In genomic region chr1:145918992-145919939, GRCh38 we compare ENCODE assay signal across 8 cellular contexts. TPM values are rescaled to one million over a fixed set of nuclear protein-coding genes. Genes with fewer than 3 reads are reported as not detected.
DNase-seq lines count a peak whose midpoint lies in the region; ATAC-seq, FAIRE-seq and TF ChIP-seq lines count a peak whose summit lies in the region.

No MANE protein-coding gene starts in this region.

- H3K27me3 ChIP-seq in HUES6 (ENCODE audit: control insufficient read depth, insufficient read depth, low read length) (no peaks in the 10 kb centered on the region), endothelial cell of umbilical vein (ENCODE audit: control insufficient read depth in 2 of 2, insufficient read depth in 2 of 2, low read length in 2 of 2) (no peaks in the 10 kb centered on the region), transverse colon (no peaks in the 10 kb centered on the region)

- POLR2A ChIA-PET in endothelial cell of umbilical vein (lab: Charles Lee): interaction anchor here (0.7 to 1.5 kb wide), 6 partner anchors 8 to 82 kb away, joined by 3 to 6 read pairs (median 3); partner anchors contain the start of genes LIX1L, PIAS3 and RBM8A

- peaks cover 6% of the 10 kb centered on the region for H3K36me3 Mint-ChIP-seq in T-helper 17 cell (ENCODE audit: low read depth)

- H3K4me2 ChIP-seq in endothelial cell of umbilical vein (ENCODE audit: insufficient read depth, low read length): peak overlapping the region; percentile 77

- H3K4me1 ChIP-seq in HUES6 (ENCODE audit: control insufficient read depth, insufficient read depth, low read length) (peaks cover 7% of the 10 kb centered on the region), endothelial cell of umbilical vein (ENCODE audit: control insufficient read depth, extremely low read depth, insufficient read depth, low read length) (peaks cover 16% of the 10 kb centered on the region), transverse colon (peaks cover 15 to 26% (median 21%) of the 10 kb centered on the region in 4 donors)

- no peak for TF ChIP-seq CTCF in endothelial cell of umbilical vein (IDR thresholded peaks at IDR 0.05; ENCODE audit: extremely low read depth in 1 of 2, insufficient read depth in 1 of 2, low read depth in 1 of 2, low read length in 2 of 2)
- peak in 2 of 5 experiments; percentile 13 to 18 for TF ChIP-seq CTCF in transverse colon (IDR thresholded peaks at IDR 0.05)

- peak; percentile 78 for FAIRE-seq in endothelial cell of umbilical vein (lab: Jason Lieb, UNC)

- no peaks in the 10 kb centered on the region for H4K20me1 ChIP-seq in endothelial cell of umbilical vein (replicated peaks; ENCODE audit: control insufficient read depth, extremely low read depth, insufficient read depth, low read length)

- no peaks in the 10 kb centered on the region for H3K9me1 ChIP-seq in endothelial cell of umbilical vein (replicated peaks; ENCODE audit: control insufficient read depth, extremely low read depth, insufficient read depth, low read length)

- peak; percentile 33 for DNase-seq in DMS114 treated with DMSO at 0.1 percent for 48 hours (lab: John Stamatoyannopoulos, UW; ENCODE audit: unreplicated experiment)
- no peak for DNase-seq in T-helper 17 cell
- peak; percentile 68 for DNase-seq in endothelial cell of umbilical vein (ENCODE audit: low read depth, low spot score)
- DNase-seq in mesenteric fat pad (ENCODE audit: low spot score): peak; percentile 89
- peak; percentile 72 for DNase-seq in transverse colon
- no peak for DNase-seq in middle frontal gyrus (ENCODE audit: extremely low spot score, low spot score)

- no peak overlapping the region for H3K27ac ChIP-seq in HUES6 (ENCODE audit: low read depth, low read length)
- H3K27ac ChIP-seq in endothelial cell of umbilical vein (ENCODE audit: insufficient read depth, low read depth, low read length): peak overlapping the region; percentile 19
- peak overlapping the region; percentile 82 to 91 (median 88) for H3K27ac ChIP-seq in transverse colon

- peak overlapping the region; percentile 26 for H2AFZ ChIP-seq in endothelial cell of umbilical vein (ENCODE audit: low read depth, low read length)

- in situ Hi-C loops in transverse colon (cut with MboI; ENCODE audit: low pct_ligation_motif_present in 1 of 4, low pct_unique_long_range_greater_than_20kb in 1 of 4, low sequenced_read_pairs in 3 of 4): no loop called here

- TF ChIP-seq POLR2A in endothelial cell of umbilical vein (IDR thresholded peaks at IDR 0.05; ENCODE audit: low read depth, low read length): no peak
- no peak for TF ChIP-seq POLR2A in transverse colon (IDR thresholded peaks at IDR 0.05)

- peak overlapping the region; percentile 80 for H3K9ac ChIP-seq in HUES6 (ENCODE audit: low read length)
- peak overlapping the region; percentile 76 for H3K9ac ChIP-seq in endothelial cell of umbilical vein (replicated peaks; ENCODE audit: extremely low read depth, insufficient read depth, low read length)

- H3K9me3 ChIP-seq in HUES6 (ENCODE audit: control insufficient read depth, insufficient read depth, low read depth, low read length) (no peaks in the 10 kb centered on the region), T-helper 17 cell (ENCODE audit: control insufficient read depth, low read length, poor library complexity, severe bottlenecking) (no peaks in the 10 kb centered on the region), endothelial cell of umbilical vein (replicated peaks; ENCODE audit: control insufficient read depth, insufficient read depth, low read length) (no peaks in the 10 kb centered on the region), transverse colon (no peaks in the 10 kb centered on the region)

- ATAC-seq in GM19395 (IDR thresholded peaks at IDR 0.05; ENCODE audit: unreplicated experiment) (peak; percentile 89), T-helper 17 cell (peak; percentile 11)

- TF ChIP-seq EP300 in transverse colon (IDR thresholded peaks at IDR 0.05; ENCODE audit: low read depth): no peak

- BruUV-seq in endothelial cell of umbilical vein (replicated peaks; lab: Mats Ljungman, UMichigan): no TSS peak

- peaks cover 32% of the 10 kb centered on the region for H3K4me1 Mint-ChIP-seq in T-helper 17 cell

- peak overlapping the region; percentile 94 for H3K4me3 Mint-ChIP-seq in T-helper 17 cell

- dilution Hi-C loops in endothelial cell of umbilical vein (cut with MboI; ENCODE audit: extremely low pct_ligation_motif_present, low sequenced_read_pairs): no loop called here

- peaks cover 21% of the 10 kb centered on the region for H3K36me3 ChIP-seq in HUES6 (ENCODE audit: control insufficient read depth, insufficient read depth, low read length)
- peaks cover 2 to 3% of the 10 kb centered on the region in 2 experiments for H3K36me3 ChIP-seq in endothelial cell of umbilical vein (ENCODE audit: control insufficient read depth in 2 of 2, extremely low read depth in 1 of 2, insufficient read depth in 2 of 2, low read length in 2 of 2)
- H3K36me3 ChIP-seq in transverse colon: peaks cover 0 to 6% (median 2%) of the 10 kb centered on the region in 4 donors

- WGBS in transverse colon (ENCODE audit: low coverage in 1 of 2), 2 donors: 3% methylated on average over 33 of the region's 33 CpGs; no CpG with 5 or more reads in 1 of the 2 donors

- peaks cover 7% of the 10 kb centered on the region for H3K79me2 ChIP-seq in endothelial cell of umbilical vein (ENCODE audit: control insufficient read depth, insufficient read depth, low read length)

- peak overlapping the region; percentile 94 for H3K27ac Mint-ChIP-seq in T-helper 17 cell

- H3K4me3 ChIP-seq in HUES6 (ENCODE audit: low read depth, low read length): peak overlapping the region; percentile 84
- peak overlapping the region; percentile 45 to 77 (median 62) for H3K4me3 ChIP-seq in endothelial cell of umbilical vein (replicated peaks in 1 of 3; ENCODE audit: insufficient read depth in 1 of 3, low read depth in 1 of 3, low read length in 3 of 3)
- peak overlapping the region; percentile 59 to 84 (median 72) for H3K4me3 ChIP-seq in transverse colon

- intact Hi-C loops in endothelial cell of umbilical vein (cut with micrococcal nuclease): loop anchor here (2.0 kb wide), 2 partner anchors 38 to 60 kb away; partner anchors contain the start of gene PIAS3
- intact Hi-C loops in transverse colon (cut with DNase I; ENCODE audit: low total_unique reads): loop anchor here (2.0 kb wide), 1 partner anchor 40 kb away; the partner anchor contains the start of gene LIX1L

- H3K27me3 Mint-ChIP-seq in T-helper 17 cell: no peaks in the 10 kb centered on the region

- CTCF ChIA-PET in endothelial cell of umbilical vein (lab: Charles Lee): interaction anchor here (0.7 to 1.9 kb wide), 10 partner anchors 8 to 88 kb away, joined by 3 to 28 read pairs (median 6); partner anchors contain the start of genes ANKRD34A, ITGA10, LIX1L and NUDT17

RNA-seq across cellular contexts. Expression of gene PEX11B, which starts 0.7 kb away (rescaled TPM):
- total RNA-seq in T-helper 17 cell (10 to 100 TPM; 15.7 TPM), endothelial cell of umbilical vein (29.0 and 30.5 TPM in 2 replicates), mesenteric fat pad (13.9 TPM), transverse colon (10 to 100 TPM in 3 of 4 donors, 1 to 10 TPM in 1; 8.8 to 38.9 (median 27.0) TPM)
- 39.7 and 42.5 TPM in 2 replicates for polyA plus RNA-seq in endothelial cell of umbilical vein
- polyA plus RNA-seq in endothelial cell of umbilical vein (2011; cell fraction: cytosol; rRNA removed): 32.6 and 33.1 TPM in 2 replicates
- polyA plus RNA-seq in endothelial cell of umbilical vein (2011; cell fraction: nucleus; rRNA removed): 27.8 and 28.7 TPM in 2 replicates
- polyA plus RNA-seq in endothelial cell of umbilical vein (2012): 29.5 and 36.6 TPM in 2 replicates
- 48.9 and 62.3 TPM in 2 replicates for polyA minus RNA-seq in endothelial cell of umbilical vein
- 11.0 TPM for polyA minus RNA-seq in endothelial cell of umbilical vein (2011; cell fraction: cytosol; rRNA and poly(A)+ RNA removed)
- 12.6 and 18.4 TPM in 2 replicates for polyA minus RNA-seq in endothelial cell of umbilical vein (2011; cell fraction: nucleus; rRNA and poly(A)+ RNA removed)

RNA-seq across cellular contexts. Expression of gene RBM8A, which starts 8.0 kb away (rescaled TPM):
- 100 to 1,000 TPM; 126 to 130 TPM for total RNA-seq in T-helper 17 cell
- total RNA-seq in endothelial cell of umbilical vein: 194 and 200 TPM in 2 replicates
- 101 and 192 TPM in 2 replicates for polyA plus RNA-seq in endothelial cell of umbilical vein
- 216 and 336 TPM in 2 replicates for polyA plus RNA-seq in endothelial cell of umbilical vein (2011; cell fraction: cytosol; rRNA removed)
- polyA plus RNA-seq in endothelial cell of umbilical vein (2011; cell fraction: nucleus; rRNA removed): 97.5 and 169 TPM in 2 replicates
- 204 and 291 TPM in 2 replicates for polyA plus RNA-seq in endothelial cell of umbilical vein (2012)
- 54.6 and 71.6 TPM in 2 replicates for polyA minus RNA-seq in endothelial cell of umbilical vein
- 52.4 TPM for polyA minus RNA-seq in endothelial cell of umbilical vein (2011; cell fraction: cytosol; rRNA and poly(A)+ RNA removed)
- 25.6 and 33.6 TPM in 2 replicates for polyA minus RNA-seq in endothelial cell of umbilical vein (2011; cell fraction: nucleus; rRNA and poly(A)+ RNA removed)
- total RNA-seq in mesenteric fat pad: 110 TPM
- 100 to 1,000 TPM in 2 of 4 donors, 10 to 100 TPM in 2; 23.6 to 122 (median 99.1) TPM for total RNA-seq in transverse colon

RNA-seq across cellular contexts. Expression of gene ITGA10, which starts 9.4 kb away (rescaled TPM):
- 1 to 10 TPM in 1 of 2 donors, under 1 TPM in 1; 0.70 to 1.3 TPM for total RNA-seq in T-helper 17 cell
- total RNA-seq in endothelial cell of umbilical vein: 39.8 and 58.6 TPM in 2 replicates
- polyA plus RNA-seq in endothelial cell of umbilical vein: 16.9 and 20.6 TPM in 2 replicates
- 7.7 and 12.9 TPM in 2 replicates for polyA plus RNA-seq in endothelial cell of umbilical vein (2011; cell fraction: cytosol; rRNA removed)
- polyA plus RNA-seq in endothelial cell of umbilical vein (2011; cell fraction: nucleus; rRNA removed): 117 and 135 TPM in 2 replicates
- polyA plus RNA-seq in endothelial cell of umbilical vein (2012): 10.1 and 11.1 TPM in 2 replicates
- 32.6 and 44.7 TPM in 2 replicates for polyA minus RNA-seq in endothelial cell of umbilical vein
- not detected for polyA minus RNA-seq in endothelial cell of umbilical vein (2011; cell fraction: cytosol; rRNA and poly(A)+ RNA removed)
- polyA minus RNA-seq in endothelial cell of umbilical vein (2011; cell fraction: nucleus; rRNA and poly(A)+ RNA removed): 23.9 and 25.9 TPM in 2 replicates
- 1.3 TPM for total RNA-seq in mesenteric fat pad
- 10 to 100 TPM in 1 of 4 donors, 1 to 10 TPM in 3; 2.2 to 18.1 (median 5.4) TPM for total RNA-seq in transverse colon

RNA-seq across cellular contexts. Expression of gene ANKRD35, which starts 33.6 kb away (rescaled TPM):
- not detected for total RNA-seq in T-helper 17 cell
- 0.14 and 0.20 TPM in 2 replicates for total RNA-seq in endothelial cell of umbilical vein
- 0.10 and 0.15 TPM in 2 replicates for polyA plus RNA-seq in endothelial cell of umbilical vein
- 0.13 TPM in 2 replicates for polyA plus RNA-seq in endothelial cell of umbilical vein (2011; cell fraction: cytosol; rRNA removed)
- 0.21 and 0.45 TPM in 2 replicates for polyA plus RNA-seq in endothelial cell of umbilical vein (2011; cell fraction: nucleus; rRNA removed)
- polyA plus RNA-seq in endothelial cell of umbilical vein (2012): 0.20 and 0.35 TPM in 2 replicates
- 0.19 TPM in 1 of 2 replicates, not detected in the other for polyA minus RNA-seq in endothelial cell of umbilical vein
- polyA minus RNA-seq in endothelial cell of umbilical vein (2011; cell fraction: cytosol; rRNA and poly(A)+ RNA removed): not detected
- 0.10 TPM in 1 of 2 replicates, not detected in the other for polyA minus RNA-seq in endothelial cell of umbilical vein (2011; cell fraction: nucleus; rRNA and poly(A)+ RNA removed)
- total RNA-seq in mesenteric fat pad: 4.3 TPM
- 1 to 10 TPM in 3 of 4 donors, not detected in 1; 1.1 to 1.8 (median 1.4) TPM for total RNA-seq in transverse colon

RNA-seq across cellular contexts. Expression of gene LIX1L, which starts 38.6 kb away (rescaled TPM):
- total RNA-seq in T-helper 17 cell (10 to 100 TPM; 36.6 to 44.1 TPM), endothelial cell of umbilical vein (54.9 and 55.6 TPM in 2 replicates), mesenteric fat pad (26.6 TPM), transverse colon (10 to 100 TPM in 2 of 4 donors, 1 to 10 TPM in 2; 7.2 to 12.5 (median 9.8) TPM)
- polyA plus RNA-seq in endothelial cell of umbilical vein: 48.4 and 56.4 TPM in 2 replicates
- 50.1 and 53.0 TPM in 2 replicates for polyA plus RNA-seq in endothelial cell of umbilical vein (2011; cell fraction: cytosol; rRNA removed)
- 19.2 and 23.4 TPM in 2 replicates for polyA plus RNA-seq in endothelial cell of umbilical vein (2011; cell fraction: nucleus; rRNA removed)
- 17.1 and 20.3 TPM in 2 replicates for polyA plus RNA-seq in endothelial cell of umbilical vein (2012)
- polyA minus RNA-seq in endothelial cell of umbilical vein: 47.6 and 49.9 TPM in 2 replicates
- polyA minus RNA-seq in endothelial cell of umbilical vein (2011; cell fraction: cytosol; rRNA and poly(A)+ RNA removed): 21.5 TPM
- 10.5 and 13.3 TPM in 2 replicates for polyA minus RNA-seq in endothelial cell of umbilical vein (2011; cell fraction: nucleus; rRNA and poly(A)+ RNA removed)

Comparison
In these comparisons a context has a peak if more than half of its experiments do, and no peak if none do; other contexts are left out.
1. DNase-seq: peak in DMS114 treated with DMSO at 0.1 percent for 48 hours (single experiment), endothelial cell of umbilical vein (single experiment), mesenteric fat pad (single experiment) and transverse colon (single experiment); none in T-helper 17 cell (0 of 3) and middle frontal gyrus (single experiment).
2. Peak in every context shown above with its lines, with median percentiles within 50 percentile points of each other: H3K4me3 ChIP-seq.